Comparison of ENCODE assay signal across 8 cellular contexts in the genomic region with DNA sequence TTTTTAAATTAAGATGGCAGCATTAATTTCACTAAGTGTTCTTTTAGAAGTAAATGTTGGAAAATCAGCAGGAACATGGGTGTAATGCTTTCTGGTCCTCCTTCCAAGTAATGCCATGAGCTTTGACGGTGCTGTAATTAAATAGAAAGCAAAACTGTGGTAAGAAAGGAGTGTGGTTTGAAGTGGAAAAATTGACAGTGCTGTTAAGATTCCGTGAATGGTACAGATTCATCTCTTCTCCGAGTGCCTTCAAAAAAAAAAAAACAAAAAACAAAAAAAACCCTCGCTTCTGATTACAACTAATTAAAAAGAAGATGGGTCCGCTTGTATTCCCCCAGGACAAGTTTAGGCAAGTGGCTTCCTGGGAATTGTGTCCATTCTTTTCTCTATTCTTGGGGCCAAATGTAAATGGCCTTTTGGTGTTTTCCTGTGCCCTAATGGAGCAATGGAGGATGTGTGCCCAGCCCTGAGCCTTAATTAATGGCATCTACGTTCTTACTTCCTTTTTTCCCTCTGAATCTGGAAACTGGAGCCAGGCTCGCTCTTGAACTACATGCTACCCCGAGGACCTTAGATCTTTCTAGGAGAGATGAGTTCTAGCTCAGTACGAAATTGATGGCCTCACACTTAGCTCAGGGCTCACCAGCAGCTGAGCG. TPM values are rescaled to one million over a fixed set of nuclear protein-coding genes. Genes with fewer than 3 reads are reported as not detected.
DNase-seq lines count a peak whose midpoint lies in the region; ATAC-seq and TF ChIP-seq lines count a peak whose summit lies in the region.

No MANE protein-coding gene starts in this region.

- H3K27ac Mint-ChIP-seq in activated naive CD4-positive, alpha-beta T cell treated with anti-CD3 and anti-CD28 coated beads, Interleukin-2, amount 50 U/mL, for 24 hours = peak overlapping the region; percentile 38
- peak overlapping the region; percentile 74 to 88 for H3K27ac Mint-ChIP-seq in T-cell

- no peak for ATAC-seq in T-cell (replicated peaks in 1 of 4)
- ATAC-seq in HG03342 (IDR thresholded peaks at IDR 0.05; ENCODE audit: unreplicated experiment) = no peak

- H3K4me2 ChIP-seq in smooth muscle cell = peak overlapping the region; percentile 87

- no peaks in the 10 kb centered on the region for H3K27me3 ChIP-seq in smooth muscle cell (ENCODE audit: low read depth)

- POLR2A ChIA-PET in T-cell (lab: Charles Lee) = no interaction called here

- H3K79me2 ChIP-seq in smooth muscle cell (ENCODE audit: low read depth) = peaks cover 95% of the 10 kb centered on the region

- H3K4me1 ChIP-seq in smooth muscle cell (ENCODE audit: low read depth) = peaks cover 55% of the 10 kb centered on the region

- peaks cover 33% of the 10 kb centered on the region for H3K27me3 Mint-ChIP-seq in activated naive CD4-positive, alpha-beta T cell treated with anti-CD3 and anti-CD28 coated beads, Interleukin-2, amount 50 U/mL, for 24 hours
- peaks cover 0 to 9% of the 10 kb centered on the region in 2 donors for H3K27me3 Mint-ChIP-seq in T-cell

- TF ChIP-seq CTCF in fibroblast of mammary gland (conservative IDR thresholded peaks at IDR 0.05; ENCODE audit: control insufficient read depth, insufficient read depth, low read depth, low read length) = no peak
- no peak for TF ChIP-seq CTCF in smooth muscle cell (IDR thresholded peaks at IDR 0.05; ENCODE audit: borderline replicate concordance, insufficient read depth, poor library complexity, severe bottlenecking)

- H3K4me3 Mint-ChIP-seq in activated naive CD4-positive, alpha-beta T cell treated with anti-CD3 and anti-CD28 coated beads, Interleukin-2, amount 50 U/mL, for 24 hours = peak overlapping the region; percentile 93
- peak overlapping the region; percentile 81 to 97 (median 86) for H3K4me3 Mint-ChIP-seq in T-cell

- peaks cover 66% of the 10 kb centered on the region for H4K20me1 ChIP-seq in smooth muscle cell (ENCODE audit: low read depth)

- 41% methylated on average over 10 of the region's 10 CpGs for WGBS in smooth muscle cell (ENCODE audit: low lambda C conversion rate)

- H3K27ac ChIP-seq in smooth muscle cell (ENCODE audit: low read depth) = peak overlapping the region; percentile 74

- no peaks in the 10 kb centered on the region for H3K36me3 Mint-ChIP-seq in activated naive CD4-positive, alpha-beta T cell treated with anti-CD3 and anti-CD28 coated beads, Interleukin-2, amount 50 U/mL, for 24 hours
- H3K36me3 Mint-ChIP-seq in T-cell = peaks cover 5% of the 10 kb centered on the region

- H3K4me1 Mint-ChIP-seq in activated naive CD4-positive, alpha-beta T cell treated with anti-CD3 and anti-CD28 coated beads, Interleukin-2, amount 50 U/mL, for 24 hours = peaks cover 60% of the 10 kb centered on the region
- H3K4me1 Mint-ChIP-seq in T-cell = peaks cover 63 to 79% (median 67%) of the 10 kb centered on the region in 3 donors

- no peaks in the 10 kb centered on the region for H3K9me3 Mint-ChIP-seq in activated naive CD4-positive, alpha-beta T cell treated with anti-CD3 and anti-CD28 coated beads, Interleukin-2, amount 50 U/mL, for 24 hours
- no peaks in the 10 kb centered on the region for H3K9me3 Mint-ChIP-seq in T-cell

- H3F3A ChIP-seq in smooth muscle cell (ENCODE audit: low read depth) = no peaks in the 10 kb centered on the region

- CTCF ChIA-PET in T-cell (lab: Charles Lee) = interaction anchor here (0.5 to 0.9 kb wide), 2 partner anchors 9 to 527 kb away, joined by 4 to 5 read pairs; no protein-coding TSS in a partner anchor

- H2AFZ ChIP-seq in smooth muscle cell (ENCODE audit: low read depth) = no peak overlapping the region

- no peaks in the 10 kb centered on the region for H3K36me3 ChIP-seq in smooth muscle cell (ENCODE audit: low read depth)

- no peak for DNase-seq in activated naive CD4-positive, alpha-beta T cell (lab: John Stamatoyannopoulos, UW)
- DNase-seq in T-cell = no peak
- no peak for DNase-seq in fibroblast of mammary gland (ENCODE audit: low read depth)
- no peak for DNase-seq in smooth muscle cell (lab: John Stamatoyannopoulos, UW; ENCODE audit: unreplicated experiment)
- DNase-seq in NCI-H82 (lab: John Stamatoyannopoulos, UW) = no peak
- no peak for DNase-seq in NCI-H2081 treated with DMSO at 0.1 percent for 48 hours (lab: John Stamatoyannopoulos, UW)

- H3K4me3 ChIP-seq in fibroblast of mammary gland (ENCODE audit: control insufficient read depth, low read depth, low read length) (peak overlapping the region; percentile 86), smooth muscle cell (peak overlapping the region; percentile 96)

- H3K9ac ChIP-seq in smooth muscle cell (ENCODE audit: low read depth) = peak overlapping the region; percentile 85

- H3K9me3 ChIP-seq in smooth muscle cell (replicated peaks; ENCODE audit: low read depth) = no peaks in the 10 kb centered on the region

RNA-seq across cellular contexts. Expression of a gene that starts 5.1 kb away (rescaled TPM):
- total RNA-seq in T-cell (10 to 100 TPM; 14.4 to 26.2 (median 20.2) TPM), smooth muscle cell (140 and 166 TPM in 2 replicates)
- 54.2 and 56.5 TPM in 2 replicates for polyA plus RNA-seq in smooth muscle cell
